Comparison of ENCODE assay signal across 8 cellular contexts in the genomic region with DNA sequence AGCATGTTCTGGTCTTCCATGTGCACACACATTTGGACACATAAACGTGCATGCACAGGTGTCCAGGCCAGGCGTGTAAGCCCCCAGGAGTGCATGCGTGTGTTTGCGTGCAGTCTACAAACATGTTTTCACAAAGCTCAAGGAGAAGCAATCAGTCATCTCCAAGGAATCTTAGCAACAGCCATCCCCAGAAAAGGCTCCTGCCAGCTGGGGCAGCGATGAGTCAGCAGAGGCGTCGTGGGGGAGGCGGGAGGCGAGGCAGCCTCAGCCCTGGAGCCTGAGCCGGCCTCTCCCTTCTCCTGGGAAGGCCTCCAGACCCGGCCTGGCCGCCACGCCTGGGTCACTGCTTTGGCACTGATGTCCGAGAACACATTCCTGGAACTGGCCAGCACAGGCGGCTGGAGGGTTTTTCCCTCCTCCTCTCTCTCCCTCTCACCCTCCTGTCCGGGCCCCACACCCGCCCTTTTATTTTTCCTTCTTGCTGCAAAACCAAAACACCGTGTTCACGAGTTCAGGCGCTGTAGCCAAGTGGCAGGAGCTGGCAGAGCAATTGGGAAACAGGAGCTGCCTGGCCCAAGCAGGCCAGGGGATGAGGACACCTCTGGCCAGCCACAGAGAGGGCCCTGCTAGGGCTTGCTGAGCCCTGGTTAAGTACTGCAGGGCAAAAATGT.
DNase-seq lines count a peak whose midpoint lies in the region; ATAC-seq and TF ChIP-seq lines count a peak whose summit lies in the region.

No MANE protein-coding gene starts in this region.

- H3K79me2 ChIP-seq in mesendoderm (ENCODE audit: control insufficient read depth, insufficient read depth, low read length): no peaks in the 10 kb centered on the region

- H3K4me1 ChIP-seq in RWPE2 (ENCODE audit: insufficient read depth, poor library complexity, severe bottlenecking) (peaks cover 39% of the 10 kb centered on the region), mesendoderm (ENCODE audit: control insufficient read depth, low read depth, low read length) (peaks cover 25% of the 10 kb centered on the region), tibial nerve (peaks cover 16 to 99% (median 60%) of the 10 kb centered on the region in 4 donors)

- H3K36me3 Mint-ChIP-seq in CD14-positive monocyte (no peaks in the 10 kb centered on the region), endothelial cell (ENCODE audit: low read depth, unreplicated experiment) (no peaks in the 10 kb centered on the region)

- H2BK15ac ChIP-seq in mesendoderm (replicated peaks; ENCODE audit: low read depth): peak overlapping the region; percentile 45

- intact Hi-C loops in CD14-positive monocyte (cut with micrococcal nuclease): loop anchor here (2.0 to 5.0 kb wide), 4 partner anchors 38 to 133 kb away; no protein-coding TSS in a partner anchor

- peak overlapping the region; percentile 89 for H3K56ac ChIP-seq in mesendoderm (ENCODE audit: low read length)

- H3K79me1 ChIP-seq in mesendoderm (ENCODE audit: low read length): no peaks in the 10 kb centered on the region

- peak overlapping the region; percentile 89 to 96 (median 94) for H3K27ac Mint-ChIP-seq in CD14-positive monocyte
- H3K27ac Mint-ChIP-seq in endothelial cell (ENCODE audit: unreplicated experiment): peak overlapping the region; percentile 24

- peak overlapping the region in 1 of 2 donors; percentile 82 for H3K4me3 Mint-ChIP-seq in CD14-positive monocyte
- H3K4me3 Mint-ChIP-seq in endothelial cell (ENCODE audit: unreplicated experiment): no peak overlapping the region

- DNase-seq in CD14-positive monocyte (ENCODE audit: low spot score) (peak; percentile 69), HS-27A (ENCODE audit: low read depth) (peak; percentile 95), RWPE2 (ENCODE audit: low spot score) (peak; percentile 96), endothelial cell (ENCODE audit: low spot score) (peak; percentile 45), mesendoderm (peak; percentile 94), tibial nerve (ENCODE audit: low spot score in 2 of 2) (peak; percentile 91)
- no peak for DNase-seq in stimulated activated CD4-positive, alpha-beta T cell treated with anti-CD3 and anti-CD28 coated beads, Interleukin-4, amount 100 ng/mL, for 24 hours

- H4K8ac ChIP-seq in mesendoderm (ENCODE audit: low read depth, low read length): no peak overlapping the region

- H3K4ac ChIP-seq in mesendoderm (ENCODE audit: low read depth, low read length): peak overlapping the region; percentile 95

- WGBS in mesendoderm (ENCODE audit: extremely low coverage, insufficient coverage, low lambda C conversion rate): no CpG with 5 or more reads among the region's 20 CpGs
- 6 to 8% methylated on average over 11 to 19 of the region's 20 CpGs for whole genome bisulfite sequencing in tibial nerve, 2 donors

- ATAC-seq in RWPE2 (ENCODE audit: low read depth): peak; percentile 88
- no peak for ATAC-seq in HG02642 (IDR thresholded peaks at IDR 0.05; ENCODE audit: poor library complexity, unreplicated experiment)

- H3K27me3 ChIP-seq in RWPE2 (ENCODE audit: insufficient read depth, poor library complexity, severe bottlenecking) (no peaks in the 10 kb centered on the region), mesendoderm (ENCODE audit: insufficient read depth, low read length, poor library complexity) (no peaks in the 10 kb centered on the region), tibial nerve (no peaks in the 10 kb centered on the region)

- H3K4me2 ChIP-seq in mesendoderm (ENCODE audit: low read length): no peak overlapping the region

- H2BK120ac ChIP-seq in mesendoderm (ENCODE audit: low read depth, low read length): peak overlapping the region; percentile 79

- H3K23ac ChIP-seq in mesendoderm (ENCODE audit: low read length): no peak overlapping the region

- TF ChIP-seq CTCF in CD14-positive monocyte (IDR thresholded peaks at IDR 0.05): no peak
- no peak for TF ChIP-seq CTCF in RWPE2 (IDR thresholded peaks at IDR 0.05; ENCODE audit: poor library complexity, severe bottlenecking)
- no peak for TF ChIP-seq CTCF in endothelial cell (IDR thresholded peaks at IDR 0.05; ENCODE audit: unreplicated experiment)
- peak in 2 of 5 experiments; percentile 53 for TF ChIP-seq CTCF in tibial nerve (IDR thresholded peaks at IDR 0.05)

- H3K27me3 Mint-ChIP-seq in CD14-positive monocyte (ENCODE audit: low read depth in 3 of 3) (peaks cover 18 to 32% (median 22%) of the 10 kb centered on the region in 3 donors), endothelial cell (ENCODE audit: unreplicated experiment) (peaks cover 2% of the 10 kb centered on the region)

- peak overlapping the region; percentile 98 for H2AK5ac ChIP-seq in mesendoderm (ENCODE audit: low read length)

- H3K9me3 Mint-ChIP-seq in CD14-positive monocyte (peaks cover 0 to 2% (median 0%) of the 10 kb centered on the region in 7 donors), endothelial cell (ENCODE audit: unreplicated experiment) (no peaks in the 10 kb centered on the region)

- H3K27ac ChIP-seq in RWPE2 (ENCODE audit: poor library complexity, severe bottlenecking) (peak overlapping the region; percentile 99), mesendoderm (ENCODE audit: low read depth, low read length) (peak overlapping the region; percentile 82), tibial nerve (peak overlapping the region; percentile 72 to 97 (median 84))

- peak overlapping the region; percentile 88 for H2BK5ac ChIP-seq in mesendoderm (ENCODE audit: low read length)

- H3K4me1 Mint-ChIP-seq in CD14-positive monocyte (peaks cover 52% of the 10 kb centered on the region), endothelial cell (ENCODE audit: unreplicated experiment) (peaks cover 18% of the 10 kb centered on the region)

- peak overlapping the region; percentile 95 for H3K18ac ChIP-seq in mesendoderm (ENCODE audit: low read length)

- H3K9ac ChIP-seq in mesendoderm (ENCODE audit: low read length): peak overlapping the region; percentile 57

- H3K4me3 ChIP-seq in RWPE2 (ENCODE audit: severe bottlenecking): no peak overlapping the region
- no peak overlapping the region for H3K4me3 ChIP-seq in mesendoderm (ENCODE audit: low read length)
- peak overlapping the region in 1 of 4 donors; percentile 10 for H3K4me3 ChIP-seq in tibial nerve

- peak; percentile 58 to 99 for TF ChIP-seq EP300 in tibial nerve (IDR thresholded peaks at IDR 0.05)

- peak overlapping the region; percentile 59 for H4K5ac ChIP-seq in mesendoderm (ENCODE audit: low read length)

- H3K9me3 ChIP-seq in RWPE2 (ENCODE audit: severe bottlenecking) (no peaks in the 10 kb centered on the region), tibial nerve (no peaks in the 10 kb centered on the region)

- H3K36me3 ChIP-seq in RWPE2 (ENCODE audit: low read depth) (no peaks in the 10 kb centered on the region), mesendoderm (ENCODE audit: control insufficient read depth, insufficient read depth, low read length) (no peaks in the 10 kb centered on the region), tibial nerve (no peaks in the 10 kb centered on the region)

- no peak for TF ChIP-seq POLR2A in tibial nerve (IDR thresholded peaks at IDR 0.05)
